In genomic region chr4:4714330-4714729, GRCh38 we compare ENCODE assay signal across 15 cellular contexts.
"Had no signal": no experiment of that assay in that cellular context is flagged by ENCODE, and none has a peak within 500 bp of the region (broad histone marks: within the 10 kb centered on the region; RNA-seq: fewer than 3 reads in every experiment).

No MANE protein-coding gene starts in this region.

- H3K27ac ChIP-seq: ascending aorta, cardiac muscle cell, esophagus muscularis mucosa, heart right ventricle, neutrophil, stomach, testis, upper lobe of left lung had no signal

- H3K27me3 ChIP-seq: ascending aorta, cardiac muscle cell, esophagus muscularis mucosa, heart right ventricle, neutrophil, stomach, testis, upper lobe of left lung had no signal

- H3K36me3 ChIP-seq: ascending aorta, cardiac muscle cell, esophagus muscularis mucosa, heart right ventricle, neutrophil, stomach, upper lobe of left lung had no signal

- H3K4me1 ChIP-seq: ascending aorta, esophagus muscularis mucosa, heart right ventricle, stomach, testis, upper lobe of left lung had no signal

- DNase-seq: activated CD4-positive, alpha-beta T cell treated with anti-CD3 and anti-CD28 coated beads, Interleukin-2, amount 50 U/mL, for 1 hour; activated naive CD4-positive, alpha-beta T cell treated with Interleukin-2 at 50 U/mL for 16 hours; activated T-cell treated with anti-CD3 and anti-CD28 coated beads for 4 hours; heart right ventricle; naive thymus-derived CD8-positive, alpha-beta T cell; stimulated activated CD4-positive, alpha-beta T cell treated with anti-CD3 and anti-CD28 coated beads, Interleukin-12 subunit alpha, Interleukin-12 subunit beta, amount 100 ng/mL, for 4 hours; stimulated activated CD4-positive, alpha-beta T cell treated with anti-CD3 and anti-CD28 coated beads, Interleukin-2, amount 100 ng/mL, for 24 hours; stomach; testis; upper lobe of left lung had no signal

- ATAC-seq: activated CD4-positive, CD25-positive, alpha-beta regulatory T cell treated with anti-CD3 and anti-CD28 coated beads, Interleukin-2, amount 50 U/mL, for 24 hours; heart right ventricle; naive thymus-derived CD8-positive, alpha-beta T cell had no signal

- H3K4me3 ChIP-seq: ascending aorta, cardiac muscle cell, esophagus muscularis mucosa, heart right ventricle, stomach, testis, upper lobe of left lung had no signal

- H3K9me3 ChIP-seq: ascending aorta, esophagus muscularis mucosa, heart right ventricle, neutrophil, testis, upper lobe of left lung had no signal
